Comparison of ENCODE assay signal across 10 cellular contexts in the genomic region with DNA sequence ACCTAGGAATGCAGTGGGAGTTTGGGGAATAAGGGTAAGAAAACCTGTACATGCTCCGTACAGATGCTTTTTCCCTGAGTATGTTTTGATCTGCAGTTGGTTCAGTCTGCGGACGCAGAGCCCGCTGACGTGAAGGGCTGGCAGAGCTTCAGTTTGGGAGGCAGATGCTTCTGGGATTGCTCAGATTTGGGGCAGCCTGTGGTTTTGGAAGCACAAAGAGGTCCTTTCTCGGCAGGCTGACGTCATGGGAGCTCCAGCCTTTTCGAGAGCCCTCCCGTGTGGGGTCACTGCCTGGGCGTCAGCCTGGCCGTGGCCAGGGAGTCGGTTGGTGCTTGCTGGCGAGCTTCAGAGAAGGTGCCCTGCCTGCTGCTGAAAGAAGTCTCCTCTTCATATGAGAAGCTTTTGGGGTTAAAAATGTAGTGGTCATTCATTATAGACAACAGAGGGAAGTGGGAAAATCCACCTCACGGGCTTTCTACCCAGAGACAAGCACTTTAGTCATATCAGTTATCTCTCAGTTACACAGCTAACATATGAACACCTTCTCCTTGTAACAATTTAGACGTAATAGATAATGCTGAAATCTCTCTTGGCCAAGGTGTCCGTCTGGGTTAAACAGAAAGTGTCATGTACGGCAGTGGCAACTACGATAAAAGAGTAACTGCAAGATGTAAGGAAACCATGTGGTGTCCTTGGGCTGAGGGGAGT. TPM values are rescaled to one million over a fixed set of nuclear protein-coding genes. Genes with fewer than 3 reads are reported as not detected.
A peak's percentile ranks its signal among the peaks of the same experiment; 100 is the strongest.
DNase-seq lines count a peak whose midpoint lies in the region; ATAC-seq, FAIRE-seq and TF ChIP-seq lines count a peak whose summit lies in the region.
"Had no signal": no experiment of that assay in that cellular context is flagged by ENCODE, and none has a peak within 500 bp of the region (broad histone marks: within the 10 kb centered on the region; RNA-seq: fewer than 3 reads in every experiment).

No MANE protein-coding gene starts in this region.

- TF ChIP-seq CTCF in AG10803 (conservative IDR thresholded peaks at IDR 0.05; ENCODE audit: low read length): no peak

- no peak for ATAC-seq in HG02938 (IDR thresholded peaks at IDR 0.05; ENCODE audit: unreplicated experiment)

- no peaks in the 10 kb centered on the region for H3K9me3 Mint-ChIP-seq in activated naive CD8-positive, alpha-beta T cell treated with anti-CD3 and anti-CD28 coated beads for 36 hours
- H3K9me3 Mint-ChIP-seq: memory B cell had no signal

- no peak overlapping the region for H3K4me3 Mint-ChIP-seq in activated naive CD8-positive, alpha-beta T cell treated with anti-CD3 and anti-CD28 coated beads for 36 hours
- H3K4me3 Mint-ChIP-seq: memory B cell had no signal

- H3K27ac Mint-ChIP-seq in activated naive CD8-positive, alpha-beta T cell treated with anti-CD3 and anti-CD28 coated beads for 36 hours: no peak overlapping the region
- H3K27ac Mint-ChIP-seq: memory B cell had no signal

- no peaks in the 10 kb centered on the region for H3K27me3 Mint-ChIP-seq in activated naive CD8-positive, alpha-beta T cell treated with anti-CD3 and anti-CD28 coated beads for 36 hours
- H3K27me3 Mint-ChIP-seq: memory B cell had no signal

- H3K36me3 Mint-ChIP-seq in activated naive CD8-positive, alpha-beta T cell treated with anti-CD3 and anti-CD28 coated beads for 36 hours: peaks cover 3% of the 10 kb centered on the region

- DNase-seq in AG10803 (ENCODE audit: low read depth) (peak; percentile 98), RCC 7860 (ENCODE audit: low spot score) (peak; percentile 91), fibroblast of gingiva (ENCODE audit: low read depth) (peak; percentile 98), occipital lobe (lab: John Stamatoyannopoulos, UW) (peak; percentile 51), islet precursor cell (no peak), NCI-H1092 (lab: John Stamatoyannopoulos, UW) (no peak)
- no peak for DNase-seq in activated naive CD8-positive, alpha-beta T cell treated with anti-CD3 and anti-CD28 coated beads for 36 hours
- DNase-seq: stimulated activated naive CD4-positive, alpha-beta T cell treated with Interleukin-2 at 50 U/mL for 16 hours had no signal

- peak; percentile 74 for FAIRE-seq in RCC 7860 (lab: Jason Lieb, UNC)

- H3K4me3 ChIP-seq in AG10803 (ENCODE audit: low read length): no peak overlapping the region

- H3K4me1 Mint-ChIP-seq in activated naive CD8-positive, alpha-beta T cell treated with anti-CD3 and anti-CD28 coated beads for 36 hours: peaks cover 10% of the 10 kb centered on the region

RNA-seq across cellular contexts. Expression of a gene that starts 26.8 kb away (rescaled TPM):
- 7.6 TPM for total RNA-seq in occipital lobe
- total RNA-seq in activated naive CD8-positive, alpha-beta T cell treated with anti-CD3 and anti-CD28 coated beads for 36 hours: 10 to 100 TPM; 10.9 to 11.3 TPM

Comparison
In these comparisons a context has a peak if more than half of its experiments do, and no peak if none do; other contexts are left out.
1. DNase-seq: peak in AG10803 (single experiment), RCC 7860 (single experiment), fibroblast of gingiva (single experiment) and occipital lobe (single experiment); none in islet precursor cell (single experiment), activated naive CD8-positive, alpha-beta T cell treated with anti-CD3 and anti-CD28 coated beads for 36 hours (single experiment) and NCI-H1092 (single experiment).